ENCODE assay signal across 1 cellular context in the genomic region with DNA sequence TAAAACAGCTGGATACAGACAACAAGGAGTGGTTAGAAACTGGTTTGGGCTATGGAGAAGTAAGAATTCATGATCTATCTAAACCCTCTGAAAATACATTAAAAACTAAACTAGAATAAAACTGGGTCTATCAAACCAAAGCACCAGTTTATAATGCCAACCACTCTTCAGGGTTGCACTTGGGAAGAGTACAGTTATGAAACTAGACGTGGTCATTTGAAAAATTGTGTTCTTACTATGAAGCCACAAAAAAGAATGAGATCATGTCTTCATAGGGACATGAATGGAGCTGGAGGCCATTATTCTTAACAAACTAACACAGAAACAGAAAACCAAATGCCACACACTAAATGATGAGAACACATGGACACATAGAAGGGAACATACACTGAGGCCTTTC.
TF ChIP-seq lines count a peak whose summit lies in the region.

No MANE protein-coding gene starts in this region.

TF ChIP-seq in GM12878, 131 proteins besides CTCF, POLR2A, EP300 and RAD21 (continued from another document):
- TF ChIP-seq RUNX3 (IDR thresholded peaks at IDR 0.05; ENCODE audit: low read length) (0 out of 2 replicates have a peak, but pooled peaks have one; percentile 7), FOS (IDR thresholded peaks at IDR 0.05; ENCODE audit: borderline replicate concordance, extremely low read depth, insufficient read length) (no peak)
TF ChIP-seq in GM12878: peak in this region for 1.
